ENCODE assay signal across 12 cellular contexts in the genomic region with DNA sequence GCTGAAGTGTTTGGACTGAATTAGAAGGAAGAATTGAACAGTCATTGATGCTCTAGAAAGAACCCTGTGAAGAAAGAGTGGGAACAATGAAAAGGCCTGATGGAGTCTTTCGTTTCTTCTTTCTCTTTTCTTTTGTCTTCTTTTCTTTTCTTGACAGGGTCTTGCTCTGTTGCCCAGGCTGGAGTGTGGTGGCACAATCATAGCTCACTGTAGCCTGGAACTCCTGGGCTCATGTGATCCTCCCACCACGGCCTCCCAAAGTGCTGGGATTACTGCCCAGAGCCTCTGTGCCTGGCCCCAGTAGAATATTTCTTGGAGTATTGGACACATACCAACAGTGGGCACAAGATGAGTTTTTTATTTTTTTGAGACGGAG. TPM values are rescaled to one million over a fixed set of nuclear protein-coding genes. Genes with fewer than 3 reads are reported as not detected.
DNase-seq lines count a peak whose midpoint lies in the region; ATAC-seq and TF ChIP-seq lines count a peak whose summit lies in the region.
"Had no signal": no experiment of that assay in that cellular context is flagged by ENCODE, and none has a peak within 500 bp of the region (broad histone marks: within the 10 kb centered on the region; RNA-seq: fewer than 3 reads in every experiment).

No MANE protein-coding gene starts in this region.

- no peak for TF ChIP-seq POLR2A in ovary (IDR thresholded peaks at IDR 0.05)

- H3K9me3 Mint-ChIP-seq in HFFc6 (no peaks in the 10 kb centered on the region), memory B cell (no peaks in the 10 kb centered on the region)
- H3K9me3 Mint-ChIP-seq in activated naive CD8-positive, alpha-beta T cell treated with anti-CD3 and anti-CD28 coated beads, Interleukin-2, amount 10 ng/mL, durations not matched to agents 7 days and 5 days = no peaks in the 10 kb centered on the region

- WGBS in ovary, 3 donors = 36 to 56% (median 44%) methylated on average over 3 of the region's 3 CpGs

- H3K36me3 ChIP-seq in BE2C (peaks cover 25% of the 10 kb centered on the region), ovary (no peaks in the 10 kb centered on the region)

- no peaks in the 10 kb centered on the region for H3K27me3 Mint-ChIP-seq in HFFc6 (ENCODE audit: insufficient read depth)
- H3K27me3 Mint-ChIP-seq in activated naive CD8-positive, alpha-beta T cell treated with anti-CD3 and anti-CD28 coated beads, Interleukin-2, amount 10 ng/mL, durations not matched to agents 7 days and 5 days = no peaks in the 10 kb centered on the region
- no peaks in the 10 kb centered on the region for H3K27me3 Mint-ChIP-seq in memory B cell

- peak overlapping the region; percentile 88 for H3K4me3 ChIP-seq in BE2C (ENCODE audit: low read depth, low read length)
- no peak overlapping the region for H3K4me3 ChIP-seq in ovary

- POLR2A ChIA-PET in activated naive CD8-positive, alpha-beta T cell treated with anti-CD3 and anti-CD28 coated beads, Interleukin-2, amount 10 ng/mL, durations not matched to agents 7 days and 5 days (lab: Charles Lee) = interaction anchor here (1.3 to 3.7 kb wide), 5 partner anchors 8 to 154 kb away, joined by 3 to 34 read pairs (median 7); a partner anchor contains a TSS

- no peak for TF ChIP-seq CTCF in BE2C (IDR thresholded peaks at IDR 0.05; ENCODE audit: low read depth, low read length)
- TF ChIP-seq CTCF in HFFc6 (IDR thresholded peaks at IDR 0.05) = no peak
- TF ChIP-seq CTCF in ovary (IDR thresholded peaks at IDR 0.05) = no peak

- no peak overlapping the region for H3K27ac ChIP-seq in ovary
- H3K27ac ChIP-seq: parathyroid adenoma, suprapubic skin had no signal

- no peak for TF ChIP-seq EP300 in ovary (IDR thresholded peaks at IDR 0.05)

- no peak for ATAC-seq in activated naive CD8-positive, alpha-beta T cell treated with anti-CD3 and anti-CD28 coated beads, Interleukin-2, amount 10 ng/mL, durations not matched to agents 7 days and 5 days (ENCODE audit: low read depth)
- ATAC-seq in memory B cell (ENCODE audit: low read depth) = no peak

- no peaks in the 10 kb centered on the region for H3K27me3 ChIP-seq in BE2C
- H3K27me3 ChIP-seq in ovary = no peaks in the 10 kb centered on the region
- H3K27me3 ChIP-seq: suprapubic skin had no signal

- H3K4me1 ChIP-seq in BE2C = no peaks in the 10 kb centered on the region
- H3K4me1 ChIP-seq in ovary (ENCODE audit: insufficient read depth) = peaks cover 5% of the 10 kb centered on the region

- intact Hi-C loops in ovary (cut with DNase I) = loop anchor here in 2 of 4 donors (5.0 to 10.0 kb wide), 3 partner anchors 98 to 313 kb away; a partner anchor contains a TSS

- H3K4me3 Mint-ChIP-seq in HFFc6 = peak overlapping the region; percentile 99
- H3K4me3 Mint-ChIP-seq in activated naive CD8-positive, alpha-beta T cell treated with anti-CD3 and anti-CD28 coated beads, Interleukin-2, amount 10 ng/mL, durations not matched to agents 7 days and 5 days = peak overlapping the region; percentile 91
- H3K4me3 Mint-ChIP-seq in memory B cell = peak overlapping the region; percentile 51

- peaks cover 15% of the 10 kb centered on the region; the same call in 1 of the 2 replicates for H3K36me3 Mint-ChIP-seq in HFFc6 (ENCODE audit: low read depth)
- peaks cover 29% of the 10 kb centered on the region for H3K36me3 Mint-ChIP-seq in activated naive CD8-positive, alpha-beta T cell treated with anti-CD3 and anti-CD28 coated beads, Interleukin-2, amount 10 ng/mL, durations not matched to agents 7 days and 5 days
- peaks cover 7% of the 10 kb centered on the region for H3K36me3 Mint-ChIP-seq in memory B cell

- H3K4me1 Mint-ChIP-seq in HFFc6 (ENCODE audit: low read depth) (peaks cover 47% of the 10 kb centered on the region), memory B cell (peaks cover 15% of the 10 kb centered on the region)
- peaks cover 44% of the 10 kb centered on the region for H3K4me1 Mint-ChIP-seq in activated naive CD8-positive, alpha-beta T cell treated with anti-CD3 and anti-CD28 coated beads, Interleukin-2, amount 10 ng/mL, durations not matched to agents 7 days and 5 days

- peak overlapping the region; percentile 100 for H3K27ac Mint-ChIP-seq in HFFc6
- H3K27ac Mint-ChIP-seq in activated naive CD8-positive, alpha-beta T cell treated with anti-CD3 and anti-CD28 coated beads, Interleukin-2, amount 10 ng/mL, durations not matched to agents 7 days and 5 days = peak overlapping the region; percentile 76
- H3K27ac Mint-ChIP-seq in memory B cell = peak overlapping the region; percentile 98

- DNase-seq in BE2C (no peak), HFFc6 (no peak), memory B cell (ENCODE audit: low spot score in 2 of 2) (no peak), ovary (no peak), 8988T (no peak), NCI-H774 (lab: John Stamatoyannopoulos, UW) (no peak)
- no peak for DNase-seq in activated naive CD8-positive, alpha-beta T cell treated with anti-CD3 and anti-CD28 coated beads, Interleukin-2, amount 10 ng/mL, durations not matched to agents 7 days and 5 days
- DNase-seq in activated effector memory CD4-positive, alpha-beta T cell treated with anti-CD3 and anti-CD28 coated beads, Interleukin-2, amount 50 U/mL, for 16 hours = no peak
- DNase-seq: activated CD4-positive, CD25-positive, alpha-beta regulatory T cell treated with anti-CD3 and anti-CD28 coated beads, Interleukin-2, amount 50 U/mL, for 72 hours; NCI-H1694 treated with DMSO at 0.1 percent for 48 hours had no signal

- no peaks in the 10 kb centered on the region for H3K9me3 ChIP-seq in BE2C
- H3K9me3 ChIP-seq in ovary = no peaks in the 10 kb centered on the region
- H3K9me3 ChIP-seq: suprapubic skin had no signal

RNA-seq across cellular contexts. Expression of a gene that starts 1.1 kb away (rescaled TPM):
- 58.3 TPM for polyA plus RNA-seq in BE2C (2012; ENCODE audit: insufficient read depth, insufficient read length, low read depth)
- 10 to 100 TPM; 25.6 to 45.6 (median 37.4) TPM for total RNA-seq in HFFc6 (2021; fragmentation: NEBNext Ultra II Directional; extraction: Animal tissue kit (Norgen Biotek cat#: 25700))
- total RNA-seq in activated naive CD8-positive, alpha-beta T cell treated with anti-CD3 and anti-CD28 coated beads, Interleukin-2, amount 10 ng/mL, durations not matched to agents 7 days and 5 days = 10 to 100 TPM; 87.1 to 88.7 TPM
- total RNA-seq in ovary = 1 to 10 TPM; 3.7 to 8.6 (median 5.2) TPM
- polyA plus RNA-seq in ovary = 1 to 10 TPM; 4.4 to 4.7 TPM

RNA-seq across cellular contexts. Expression of a gene that starts 1.4 kb away (rescaled TPM):
- polyA plus RNA-seq in BE2C (2012; ENCODE audit: insufficient read depth, insufficient read length, low read depth) = 262 TPM
- total RNA-seq in HFFc6 (2021; fragmentation: NEBNext Ultra II Directional; extraction: Animal tissue kit (Norgen Biotek cat#: 25700)) = 100 to 1,000 TPM; 134 to 173 (median 145) TPM
- total RNA-seq in activated naive CD8-positive, alpha-beta T cell treated with anti-CD3 and anti-CD28 coated beads, Interleukin-2, amount 10 ng/mL, durations not matched to agents 7 days and 5 days = 100 to 1,000 TPM; 127 to 140 TPM
- total RNA-seq in ovary = 100 to 1,000 TPM in 5 of 7 donors, 10 to 100 TPM in 2; 32.2 to 131 (median 117) TPM
- 100 to 1,000 TPM; 170 to 192 TPM for polyA plus RNA-seq in ovary

RNA-seq across cellular contexts. Expression of a gene that starts 23.0 kb away (rescaled TPM):
- 29.5 TPM for polyA plus RNA-seq in BE2C (2012; ENCODE audit: insufficient read depth, insufficient read length, low read depth)
- 10 to 100 TPM; 25.9 to 39.1 (median 36.4) TPM for total RNA-seq in HFFc6 (2021; fragmentation: NEBNext Ultra II Directional; extraction: Animal tissue kit (Norgen Biotek cat#: 25700))
- 10 to 100 TPM; 53.2 to 54.7 TPM for total RNA-seq in activated naive CD8-positive, alpha-beta T cell treated with anti-CD3 and anti-CD28 coated beads, Interleukin-2, amount 10 ng/mL, durations not matched to agents 7 days and 5 days
- 100 to 1,000 TPM in 1 of 7 donors, 10 to 100 TPM in 6; 16.2 to 242 (median 53.7) TPM for total RNA-seq in ovary
- polyA plus RNA-seq in ovary = 10 to 100 TPM; 20.1 to 45.3 TPM

RNA-seq across cellular contexts. Expression of a gene that starts 34.3 kb away (rescaled TPM):
- polyA plus RNA-seq in BE2C (2012; ENCODE audit: insufficient read depth, insufficient read length, low read depth) = 54.5 TPM
- total RNA-seq in HFFc6 (2021; fragmentation: NEBNext Ultra II Directional; extraction: Animal tissue kit (Norgen Biotek cat#: 25700)) = 100 to 1,000 TPM in 1 of 6 experiments, 10 to 100 TPM in 5; 56.0 to 105 (median 81.1) TPM
- 100 to 1,000 TPM; 245 to 280 TPM for total RNA-seq in activated naive CD8-positive, alpha-beta T cell treated with anti-CD3 and anti-CD28 coated beads, Interleukin-2, amount 10 ng/mL, durations not matched to agents 7 days and 5 days
- total RNA-seq in ovary = 100 to 1,000 TPM in 1 of 7 donors, 10 to 100 TPM in 4, 1 to 10 TPM in 2; 6.3 to 298 (median 26.2) TPM
- 10 to 100 TPM; 20.6 to 96.9 TPM for polyA plus RNA-seq in ovary

RNA-seq across cellular contexts. Expression of a gene that starts 41.4 kb away (rescaled TPM):
- 6.3 TPM for polyA plus RNA-seq in BE2C (2012; ENCODE audit: insufficient read depth, insufficient read length, low read depth)
- total RNA-seq in HFFc6 (2021; fragmentation: NEBNext Ultra II Directional; extraction: Animal tissue kit (Norgen Biotek cat#: 25700)) = under 1 TPM; 0.24 to 0.67 (median 0.53) TPM
- 1 to 10 TPM; 3.4 TPM for total RNA-seq in activated naive CD8-positive, alpha-beta T cell treated with anti-CD3 and anti-CD28 coated beads, Interleukin-2, amount 10 ng/mL, durations not matched to agents 7 days and 5 days
- total RNA-seq in ovary = 100 to 1,000 TPM in 1 of 7 donors, 10 to 100 TPM in 6; 11.3 to 109 (median 41.3) TPM
- 1 to 10 TPM; 6.6 to 6.7 TPM for polyA plus RNA-seq in ovary
